In genomic region chr6:28542440-28543293, GRCh38 we compare ENCODE assay signal across 8 cellular contexts. TPM values are rescaled to one million over a fixed set of nuclear protein-coding genes. Genes with fewer than 3 reads are reported as not detected.
DNase-seq lines count a peak whose midpoint lies in the region; ATAC-seq and TF ChIP-seq lines count a peak whose summit lies in the region.

No MANE protein-coding gene starts in this region.

- H3K4me2 ChIP-seq in IMR-90 (ENCODE audit: low read depth, low read length) = peak overlapping the region; percentile 72

- H3K27ac ChIP-seq in IMR-90 (ENCODE audit: insufficient read depth, low read length) (no peak overlapping the region), Peyer's patch (no peak overlapping the region)

- no peak overlapping the region for H2AK5ac ChIP-seq in IMR-90 (ENCODE audit: low read depth, low read length)

- TF ChIP-seq CTCF in BJ (IDR thresholded peaks at IDR 0.05; ENCODE audit: insufficient read depth, low read depth, low read length) (peak; percentile 43), IMR-90 (conservative IDR thresholded peaks at IDR 0.05; ENCODE audit: low read depth, low read length) (peak; percentile 35), Peyer's patch (IDR thresholded peaks at IDR 0.05) (no peak)

- intact Hi-C loops in IMR-90 (cut with micrococcal nuclease) = loop anchor here (2.0 kb wide), 2 partner anchors 46 to 54 kb away; no protein-coding TSS in a partner anchor

- no peaks in the 10 kb centered on the region for H3K27me3 ChIP-seq in BJ (ENCODE audit: control insufficient read depth, insufficient read depth, low read length)
- H3K27me3 ChIP-seq in IMR-90 (ENCODE audit: control insufficient read depth, insufficient read depth, low read length) = no peaks in the 10 kb centered on the region
- no peaks in the 10 kb centered on the region for H3K27me3 ChIP-seq in Peyer's patch

- BruUV-seq in IMR-90 (replicated peaks; lab: Mats Ljungman, UMichigan) = TSS peak; percentile 91

- no peaks in the 10 kb centered on the region for H4K20me1 ChIP-seq in IMR-90 (ENCODE audit: insufficient read depth, low read length)

- no peaks in the 10 kb centered on the region for H3K9me1 ChIP-seq in IMR-90 (ENCODE audit: insufficient read depth, low read length)

- POLR2A ChIA-PET in BJ (lab: Charles Lee) = no interaction called here
- POLR2A ChIA-PET in IMR-90 (lab: Charles Lee; ENCODE audit: unreplicated experiment) = no interaction called here

- H3K4me1 ChIP-seq in IMR-90 (ENCODE audit: control insufficient read depth, insufficient read depth, low read length) (no peaks in the 10 kb centered on the region), Peyer's patch (no peaks in the 10 kb centered on the region)

- ATAC-seq in IMR-90 (ENCODE audit: low read depth) = peak; percentile 96

- no peak overlapping the region for H3K4me3 ChIP-seq in BJ (ENCODE audit: low read depth, low read length)
- H3K4me3 ChIP-seq in IMR-90 (ENCODE audit: insufficient read depth, low read depth, low read length) = peak overlapping the region; percentile 6; the same call in 1 of the 2 replicates
- peak overlapping the region in 3 of 4 donors; percentile 12 to 36 (median 22) for H3K4me3 ChIP-seq in Peyer's patch

- H3K36me3 ChIP-seq in BJ (ENCODE audit: control insufficient read depth, insufficient read depth, low read length) (no peaks in the 10 kb centered on the region), IMR-90 (ENCODE audit: control insufficient read depth, insufficient read depth, low read length) (no peaks in the 10 kb centered on the region), Peyer's patch (no peaks in the 10 kb centered on the region)

- CTCF ChIA-PET in BJ (lab: Yijun Ruan, JAX) (no interaction called here), IMR-90 (lab: Yijun Ruan, JAX) (no interaction called here)

- no peak overlapping the region for H2BK15ac ChIP-seq in IMR-90 (ENCODE audit: low read depth, low read length)

- WGBS in IMR-90 (ENCODE audit: extremely low coverage in 2 of 2, insufficient read length in 1 of 2), 2 experiments = no CpG with 5 or more reads among the region's 30 CpGs

- H4K91ac ChIP-seq in IMR-90 (ENCODE audit: insufficient read depth, low read depth, low read length) = no peak overlapping the region

- H3K9ac ChIP-seq in IMR-90 (ENCODE audit: low read depth, low read length) = no peak overlapping the region

- H2BK5ac ChIP-seq in IMR-90 (ENCODE audit: low read depth, low read length, poor library complexity, severe bottlenecking) = no peak overlapping the region

- in situ Hi-C loops in IMR-90 (cut with MboI; ENCODE audit: low sequenced_read_pairs) = no loop called here

- H2BK120ac ChIP-seq in IMR-90 (ENCODE audit: low read depth, low read length) = no peak overlapping the region

- no peak overlapping the region for H2AK9ac ChIP-seq in IMR-90 (replicated peaks; ENCODE audit: low read depth, low read length, poor library complexity)

- dilution Hi-C loops in IMR-90 (cut with HindIII; ENCODE audit: low sequenced_read_pairs, unreplicated experiment) = no loop called here

- H2BK20ac ChIP-seq in IMR-90 (ENCODE audit: low read depth, low read length) = no peak overlapping the region

- DNase-seq in BJ (ENCODE audit: low read depth) (peak; percentile 18), GM19240 (ENCODE audit: insufficient read length, low spot score) (peak; percentile 23), IMR-90 (peak; percentile 91), Peyer's patch (peak in 1 of 3 donors; percentile 57), glomerular endothelial cell (ENCODE audit: extremely low read depth, low read depth, low spot score) (peak; percentile 55), renal cortical epithelial cell (ENCODE audit: low read depth) (peak; percentile 80), NCI-H187 (lab: John Stamatoyannopoulos, UW) (no peak)
- peak; percentile 21 for DNase-seq in activated T-helper 9 cell treated with anti-CD3 and anti-CD28 coated beads, Interleukin-2, amount 50 U/mL, for 16 hours (ENCODE audit: low read depth)

- no peaks in the 10 kb centered on the region for H3K79me1 ChIP-seq in IMR-90 (ENCODE audit: low read depth in 1 of 2, low read length in 2 of 2)

- no peak overlapping the region for H3K14ac ChIP-seq in IMR-90 (replicated peaks; ENCODE audit: low read depth, low read length)

- no peak overlapping the region for H2AFZ ChIP-seq in IMR-90 (replicated peaks; ENCODE audit: low read length, poor library complexity)

- no peak overlapping the region for H3K18ac ChIP-seq in IMR-90 (ENCODE audit: low read depth, low read length)

- no peak overlapping the region for H4K8ac ChIP-seq in IMR-90 (ENCODE audit: low read depth in 2 of 2, low read length in 2 of 2)

- no peak for TF ChIP-seq POLR2A in IMR-90 (IDR thresholded peaks at IDR 0.05; ENCODE audit: low read depth, low read length)
- no peak for TF ChIP-seq POLR2A in Peyer's patch (IDR thresholded peaks at IDR 0.05)

- H3K9me3 ChIP-seq in IMR-90 (ENCODE audit: control insufficient read depth, insufficient read depth, low read length) (no peaks in the 10 kb centered on the region), Peyer's patch (no peaks in the 10 kb centered on the region)

- H3K4ac ChIP-seq in IMR-90 (ENCODE audit: low read depth, low read length) = no peak overlapping the region

- no peak overlapping the region for H3K56ac ChIP-seq in IMR-90 (ENCODE audit: extremely low read depth, insufficient read depth, low read length)

- peak; percentile 10; the same call in 1 of the 2 replicates for TF ChIP-seq RAD21 in IMR-90 (IDR thresholded peaks at IDR 0.05; ENCODE audit: low read length)

- H4K5ac ChIP-seq in IMR-90 (ENCODE audit: low read depth, low read length) = no peak overlapping the region

- H3K23ac ChIP-seq in IMR-90 (ENCODE audit: low read depth, low read length) = no peak overlapping the region

TF ChIP-seq in IMR-90, 13 proteins besides CTCF, POLR2A, EP300 and RAD21:
- no peak for TF ChIP-seq NFE2L2 (IDR thresholded peaks at IDR 0.05; ENCODE audit: low read depth, low read length)
- no peak for TF ChIP-seq MXI1 (IDR thresholded peaks at IDR 0.05; ENCODE audit: borderline replicate concordance, low read depth, low read length)
- TF ChIP-seq MAZ (IDR thresholded peaks at IDR 0.05; ENCODE audit: borderline replicate concordance, low read depth, low read length) = no peak
- peak; percentile 93 for TF ChIP-seq CEBPB (IDR thresholded peaks at IDR 0.05; ENCODE audit: low read depth, low read length)
- TF ChIP-seq BHLHE40 (IDR thresholded peaks at IDR 0.05; ENCODE audit: low read depth, low read length) = peak; percentile 77
- TF ChIP-seq FOS (IDR thresholded peaks at IDR 0.05; ENCODE audit: low read depth, low read length) = peak; percentile 71; the same call in 1 of the 2 replicates
- peak; percentile 82 for TF ChIP-seq USF2 (IDR thresholded peaks at IDR 0.05; ENCODE audit: low read depth, low read length)
- TF ChIP-seq RCOR1 (IDR thresholded peaks at IDR 0.05; ENCODE audit: insufficient replicate concordance, low read length) = peak; percentile 31
TF ChIP-seq in IMR-90: peak in this region for 5.

RNA-seq across cellular contexts. Expression of gene GPX5, which starts 17.0 kb away (rescaled TPM):
- polyA plus RNA-seq in BJ (2011; rRNA removed) = not detected in 2 replicates
- not detected in 2 replicates for polyA minus RNA-seq in BJ (2011; rRNA and poly(A)+ RNA removed)
- not detected in 2 replicates for total RNA-seq in IMR-90 (2012; rRNA removed)
- polyA plus RNA-seq in IMR-90 (2012; rRNA removed) = not detected in 2 replicates
- polyA plus RNA-seq in IMR-90 (2012; cell fraction: cytosol; rRNA removed) = not detected in 2 replicates
- polyA plus RNA-seq in IMR-90 (2012; cell fraction: nucleus; rRNA removed; ENCODE audit: low replicate concordance) = not detected in 2 replicates
- total RNA-seq in Peyer's patch = not detected
- not detected in 2 replicates for total RNA-seq in glomerular endothelial cell
- total RNA-seq in renal cortical epithelial cell = not detected in 2 replicates

RNA-seq across cellular contexts. Expression of gene GPX6, which starts 27.1 kb away (rescaled TPM):
- polyA plus RNA-seq in BJ (2011; rRNA removed) (not detected in 2 replicates), IMR-90 (2012; rRNA removed) (not detected in 2 replicates)
- polyA minus RNA-seq in BJ (2011; rRNA and poly(A)+ RNA removed) = not detected in 2 replicates
- total RNA-seq in IMR-90 (2012; rRNA removed) (not detected in 2 replicates), Peyer's patch (not detected), glomerular endothelial cell (not detected in 2 replicates), renal cortical epithelial cell (not detected in 2 replicates)
- not detected in 2 replicates for polyA plus RNA-seq in IMR-90 (2012; cell fraction: cytosol; rRNA removed)
- polyA plus RNA-seq in IMR-90 (2012; cell fraction: nucleus; rRNA removed; ENCODE audit: low replicate concordance) = not detected in 2 replicates

Comparison
In these comparisons a context has a peak if more than half of its experiments do, and no peak if none do; other contexts are left out.
1. DNase-seq: peak in BJ (single experiment), GM19240 (single experiment), IMR-90 (single experiment), activated T-helper 9 cell treated with anti-CD3 and anti-CD28 coated beads, Interleukin-2, amount 50 U/mL, for 16 hours (single experiment), glomerular endothelial cell (single experiment) and renal cortical epithelial cell (single experiment); none in NCI-H187 (0 of 2).
2. CTCF ChIP-seq: peak in BJ (single experiment) and IMR-90 (single experiment); none in Peyer's patch (0 of 6).